Comparison of ENCODE assay signal across 9 cellular contexts in the genomic region with DNA sequence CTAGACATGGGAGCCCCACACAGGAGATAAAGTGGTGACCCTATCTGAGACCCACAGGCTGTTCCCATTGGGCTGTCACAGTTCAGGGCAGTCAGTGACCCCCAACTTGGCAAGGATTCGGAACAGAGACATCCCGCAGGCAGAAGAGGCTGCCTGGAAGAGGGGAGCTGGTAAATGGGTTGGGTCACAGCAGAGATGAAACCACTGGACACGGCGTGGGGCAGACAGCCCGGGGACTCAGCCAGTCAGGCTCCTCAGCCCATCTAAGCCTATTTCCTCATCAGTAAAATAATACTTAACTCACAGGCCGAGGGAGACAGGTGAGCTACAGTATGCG. TPM values are rescaled to one million over a fixed set of nuclear protein-coding genes. Genes with fewer than 3 reads are reported as not detected.
DNase-seq lines count a peak whose midpoint lies in the region; ATAC-seq, FAIRE-seq and TF ChIP-seq lines count a peak whose summit lies in the region.
"Had no signal": no experiment of that assay in that cellular context is flagged by ENCODE, and none has a peak within 500 bp of the region (broad histone marks: within the 10 kb centered on the region; RNA-seq: fewer than 3 reads in every experiment).

No MANE protein-coding gene starts in this region.

- no peak for DNase-seq in activated naive CD4-positive, alpha-beta T cell treated with anti-CD3 and anti-CD28 coated beads for 36 hours
- no peak for DNase-seq in activated naive CD4-positive, alpha-beta T cell treated with Interleukin-2 at 50 U/mL for 16 hours
- DNase-seq in glutamatergic neuron: no peak
- DNase-seq in stimulated activated naive B cell treated with anti-CD40 and anti-IgM and Interleukin-4, amounts not matched to agents 10 μg/mL and 1 μg/mL and 100 μg/mL, for 72 hours: no peak
- no peak for DNase-seq in GM19239 (ENCODE audit: insufficient read length, low spot score)
- no peak for DNase-seq in inferior parietal cortex (ENCODE audit: extremely low spot score)
- DNase-seq: caudate nucleus had no signal

- H3K4me1 Mint-ChIP-seq in activated naive CD4-positive, alpha-beta T cell treated with anti-CD3 and anti-CD28 coated beads for 36 hours (ENCODE audit: low read depth): peaks cover 44% of the 10 kb centered on the region
- peaks cover 17% of the 10 kb centered on the region for H3K4me1 Mint-ChIP-seq in glutamatergic neuron (ENCODE audit: low read depth, unreplicated experiment)
- H3K4me1 Mint-ChIP-seq in stimulated activated naive B cell treated with anti-CD40 and anti-IgM and Interleukin-4, amounts not matched to agents 10 μg/mL and 1 μg/mL and 100 μg/mL, for 72 hours: peaks cover 38 to 72% of the 10 kb centered on the region in 2 donors

- peaks cover 21% of the 10 kb centered on the region for H3K36me3 Mint-ChIP-seq in activated naive CD4-positive, alpha-beta T cell treated with anti-CD3 and anti-CD28 coated beads for 36 hours (ENCODE audit: low read depth)
- peaks cover 4% of the 10 kb centered on the region for H3K36me3 Mint-ChIP-seq in glutamatergic neuron (ENCODE audit: unreplicated experiment)
- H3K36me3 Mint-ChIP-seq in stimulated activated naive B cell treated with anti-CD40 and anti-IgM and Interleukin-4, amounts not matched to agents 10 μg/mL and 1 μg/mL and 100 μg/mL, for 72 hours: peaks cover 7 to 19% of the 10 kb centered on the region in 2 donors

- CTCF ChIA-PET in activated naive CD4-positive, alpha-beta T cell treated with anti-CD3 and anti-CD28 coated beads for 36 hours (lab: Charles Lee): interaction anchor here (1.5 kb wide), 1 partner anchor 365 kb away, joined by 3 read pairs; no protein-coding TSS in a partner anchor

- H3K27ac ChIP-seq in VCaP: peak overlapping the region; percentile 91; the same call in 1 of the 2 replicates

- no peak overlapping the region for H3K27ac Mint-ChIP-seq in activated naive CD4-positive, alpha-beta T cell treated with anti-CD3 and anti-CD28 coated beads for 36 hours
- H3K27ac Mint-ChIP-seq in glutamatergic neuron (ENCODE audit: unreplicated experiment): no peak overlapping the region
- H3K27ac Mint-ChIP-seq in stimulated activated naive B cell treated with anti-CD40 and anti-IgM and Interleukin-4, amounts not matched to agents 10 μg/mL and 1 μg/mL and 100 μg/mL, for 72 hours: peak overlapping the region; percentile 42

- H3K9me3 Mint-ChIP-seq in activated naive CD4-positive, alpha-beta T cell treated with anti-CD3 and anti-CD28 coated beads for 36 hours: no peaks in the 10 kb centered on the region
- peaks cover 9% of the 10 kb centered on the region for H3K9me3 Mint-ChIP-seq in glutamatergic neuron (ENCODE audit: unreplicated experiment)
- no peaks in the 10 kb centered on the region for H3K9me3 Mint-ChIP-seq in stimulated activated naive B cell treated with anti-CD40 and anti-IgM and Interleukin-4, amounts not matched to agents 10 μg/mL and 1 μg/mL and 100 μg/mL, for 72 hours

- peak overlapping the region; percentile 82 for H3K4me3 Mint-ChIP-seq in activated naive CD4-positive, alpha-beta T cell treated with anti-CD3 and anti-CD28 coated beads for 36 hours
- H3K4me3 Mint-ChIP-seq in glutamatergic neuron (ENCODE audit: unreplicated experiment): peak overlapping the region; percentile 84
- peak overlapping the region; percentile 81 to 84 for H3K4me3 Mint-ChIP-seq in stimulated activated naive B cell treated with anti-CD40 and anti-IgM and Interleukin-4, amounts not matched to agents 10 μg/mL and 1 μg/mL and 100 μg/mL, for 72 hours

- no peak for ATAC-seq in stimulated activated naive B cell treated with anti-CD40 and anti-IgM and Interleukin-4, amounts not matched to agents 10 μg/mL and 1 μg/mL and 100 μg/mL, for 72 hours (replicated peaks)
- no peak for ATAC-seq in HG03521 (IDR thresholded peaks at IDR 0.05; ENCODE audit: unreplicated experiment)

- H3K27me3 Mint-ChIP-seq in activated naive CD4-positive, alpha-beta T cell treated with anti-CD3 and anti-CD28 coated beads for 36 hours (ENCODE audit: low read depth): no peaks in the 10 kb centered on the region
- H3K27me3 Mint-ChIP-seq in glutamatergic neuron (ENCODE audit: unreplicated experiment): peaks cover 10% of the 10 kb centered on the region
- no peaks in the 10 kb centered on the region for H3K27me3 Mint-ChIP-seq in stimulated activated naive B cell treated with anti-CD40 and anti-IgM and Interleukin-4, amounts not matched to agents 10 μg/mL and 1 μg/mL and 100 μg/mL, for 72 hours

- TF ChIP-seq CTCF in VCaP (conservative IDR thresholded peaks at IDR 0.05): no peak
- TF ChIP-seq CTCF in glutamatergic neuron (IDR thresholded peaks at IDR 0.05; ENCODE audit: partially characterized antibody, unreplicated experiment): no peak

- intact Hi-C loops in activated naive CD4-positive, alpha-beta T cell treated with anti-CD3 and anti-CD28 coated beads for 36 hours (cut with micrococcal nuclease): loop anchor here (2.0 to 5.0 kb wide), 3 partner anchors 19 to 707 kb away; a partner anchor contains a TSS

- FAIRE-seq in GM19239 (lab: Jason Lieb, UNC): no peak

RNA-seq across cellular contexts. Expression of a gene that starts 1.8 kb away (rescaled TPM):
- 10 to 100 TPM; 30.5 to 34.2 TPM for total RNA-seq in activated naive CD4-positive, alpha-beta T cell treated with anti-CD3 and anti-CD28 coated beads for 36 hours
- 26.1 TPM for total RNA-seq in glutamatergic neuron (ENCODE audit: unreplicated experiment)

RNA-seq across cellular contexts. Expression of a gene that starts 22.6 kb away (rescaled TPM):
- total RNA-seq in activated naive CD4-positive, alpha-beta T cell treated with anti-CD3 and anti-CD28 coated beads for 36 hours: 10 to 100 TPM in 1 of 2 experiments, 1 to 10 TPM in 1; 8.5 to 11.4 TPM
- total RNA-seq in glutamatergic neuron (ENCODE audit: unreplicated experiment): 4.1 TPM

RNA-seq across cellular contexts. Expression of a gene that starts 49.8 kb away (rescaled TPM):
- total RNA-seq in activated naive CD4-positive, alpha-beta T cell treated with anti-CD3 and anti-CD28 coated beads for 36 hours: 10 to 100 TPM; 30.3 to 34.2 TPM
- 69.6 TPM for total RNA-seq in glutamatergic neuron (ENCODE audit: unreplicated experiment)
